ENCODE assay signal across 11 cellular contexts in genomic region chr5:158953929-158954534, GRCh38.
DNase-seq lines count a peak whose midpoint lies in the region; ATAC-seq and TF ChIP-seq lines count a peak whose summit lies in the region.
"Had no signal": no experiment of that assay in that cellular context is flagged by ENCODE, and none has a peak within 500 bp of the region (broad histone marks: within the 10 kb centered on the region; RNA-seq: fewer than 3 reads in every experiment).

No MANE protein-coding gene starts in this region.

- H3K27me3 ChIP-seq in Karpas-422 (ENCODE audit: low read length) (no peaks in the 10 kb centered on the region), spleen (replicated peaks in 1 of 7) (no peaks in the 10 kb centered on the region)

- no peaks in the 10 kb centered on the region for H4K20me1 ChIP-seq in Karpas-422 (ENCODE audit: insufficient read depth, low read depth, low read length)

- H3K4me2 ChIP-seq in Karpas-422 (ENCODE audit: low read depth, low read length, poor library complexity, severe bottlenecking) = peak overlapping the region; percentile 81
- H3K4me2 ChIP-seq: smooth muscle cell had no signal

- H3K4me1 ChIP-seq in Karpas-422 (ENCODE audit: low read length) (peaks cover 96% of the 10 kb centered on the region), spleen (peaks cover 26 to 71% (median 42%) of the 10 kb centered on the region in 6 donors)

- peak; percentile 69 for ATAC-seq in GM19043 (IDR thresholded peaks at IDR 0.05; ENCODE audit: low read depth, unreplicated experiment)
- ATAC-seq in HG02759 (IDR thresholded peaks at IDR 0.05; ENCODE audit: unreplicated experiment) = peak; percentile 74
- ATAC-seq in activated T-cell treated with anti-CD3 and anti-CD28 coated beads, Interleukin-2, amount 50 U/mL, for 4 hours = no peak

- WGBS in spleen, 5 donors = 43 to 55% (median 48%) methylated on average over 11 of the region's 11 CpGs

- no peak for TF ChIP-seq CTCF in spleen (IDR thresholded peaks at IDR 0.05 in 8 of 11, conservative IDR thresholded peaks at IDR 0.05 in 3 of 11)

- no peak overlapping the region for H3K4me3 Mint-ChIP-seq in activated T-cell treated with anti-CD3 and anti-CD28 coated beads, Interleukin-2, amount 50 U/mL, for 4 hours
- H3K4me3 Mint-ChIP-seq: type B pancreatic cell had no signal

- H3K4me3 ChIP-seq in Karpas-422 (ENCODE audit: low read length) (peak overlapping the region; percentile 49), spleen (no peak overlapping the region)
- H3K4me3 ChIP-seq: smooth muscle cell had no signal

- H3K27ac ChIP-seq in Karpas-422 (ENCODE audit: low read length) (peak overlapping the region; percentile 97), spleen (peak overlapping the region in 7 of 8 donors; percentile 29 to 83 (median 67))

- H3K9me3 ChIP-seq in Karpas-422 (ENCODE audit: low read length) = no peaks in the 10 kb centered on the region
- no peaks in the 10 kb centered on the region for H3K9me3 ChIP-seq in spleen

- H3K9me2 ChIP-seq in Karpas-422 (replicated peaks; ENCODE audit: insufficient read depth, low read length) = no peaks in the 10 kb centered on the region

- intact Hi-C loops in spleen (cut with DNase I; ENCODE audit: low total_unique reads) = no loop called here

- H3K9me3 Mint-ChIP-seq in activated T-cell treated with anti-CD3 and anti-CD28 coated beads, Interleukin-2, amount 50 U/mL, for 4 hours = no peaks in the 10 kb centered on the region
- H3K9me3 Mint-ChIP-seq: type B pancreatic cell had no signal

- peak overlapping the region; percentile 69 for H3K9ac ChIP-seq in Karpas-422 (ENCODE audit: low read length)

- no peak overlapping the region for H2AFZ ChIP-seq in Karpas-422 (ENCODE audit: low read length)

- no peaks in the 10 kb centered on the region for H3K36me3 Mint-ChIP-seq in activated T-cell treated with anti-CD3 and anti-CD28 coated beads, Interleukin-2, amount 50 U/mL, for 4 hours (ENCODE audit: insufficient read depth)
- H3K36me3 Mint-ChIP-seq: type B pancreatic cell had no signal

- DNase-seq in Karpas-422 = peak; percentile 96
- DNase-seq in spleen = peak; percentile 75
- DNase-seq in putamen (ENCODE audit: low spot score) = no peak
- no peak for DNase-seq in NCI-H1105 (lab: John Stamatoyannopoulos, UW)
- no peak for DNase-seq in activated T-cell treated with anti-CD3 and anti-CD28 coated beads, Interleukin-2, amount 50 U/mL, for 4 hours
- no peak for DNase-seq in DMS53 treated with DMSO at 0.1 percent for 48 hours (lab: John Stamatoyannopoulos, UW; ENCODE audit: unreplicated experiment)
- DNase-seq: NCI-H446 had no signal

- peaks cover 71% of the 10 kb centered on the region for H3K79me2 ChIP-seq in Karpas-422 (ENCODE audit: low read length)

- H3K27me3 Mint-ChIP-seq in activated T-cell treated with anti-CD3 and anti-CD28 coated beads, Interleukin-2, amount 50 U/mL, for 4 hours (ENCODE audit: low read depth) = no peaks in the 10 kb centered on the region

- TF ChIP-seq POLR2A in spleen (IDR thresholded peaks at IDR 0.05) = no peak

- H3K4me1 Mint-ChIP-seq in activated T-cell treated with anti-CD3 and anti-CD28 coated beads, Interleukin-2, amount 50 U/mL, for 4 hours (ENCODE audit: low read depth) = peaks cover 12% of the 10 kb centered on the region

- peaks cover 16% of the 10 kb centered on the region for H3K36me3 ChIP-seq in Karpas-422 (ENCODE audit: insufficient read depth, low read length)
- H3K36me3 ChIP-seq in spleen = no peaks in the 10 kb centered on the region

Comparison
In these comparisons a context has a peak if more than half of its experiments do, and no peak if none do; other contexts are left out.
1. ATAC-seq: peak in GM19043 (single experiment) and HG02759 (single experiment); none in activated T-cell treated with anti-CD3 and anti-CD28 coated beads, Interleukin-2, amount 50 U/mL, for 4 hours (0 of 2).
2. DNase-seq: peak in Karpas-422 (single experiment) and spleen (single experiment); none in putamen (single experiment), NCI-H1105 (single experiment), activated T-cell treated with anti-CD3 and anti-CD28 coated beads, Interleukin-2, amount 50 U/mL, for 4 hours (single experiment) and DMS53 treated with DMSO at 0.1 percent for 48 hours (single experiment).